ENCODE assay signal across 14 cellular contexts in the genomic region with DNA sequence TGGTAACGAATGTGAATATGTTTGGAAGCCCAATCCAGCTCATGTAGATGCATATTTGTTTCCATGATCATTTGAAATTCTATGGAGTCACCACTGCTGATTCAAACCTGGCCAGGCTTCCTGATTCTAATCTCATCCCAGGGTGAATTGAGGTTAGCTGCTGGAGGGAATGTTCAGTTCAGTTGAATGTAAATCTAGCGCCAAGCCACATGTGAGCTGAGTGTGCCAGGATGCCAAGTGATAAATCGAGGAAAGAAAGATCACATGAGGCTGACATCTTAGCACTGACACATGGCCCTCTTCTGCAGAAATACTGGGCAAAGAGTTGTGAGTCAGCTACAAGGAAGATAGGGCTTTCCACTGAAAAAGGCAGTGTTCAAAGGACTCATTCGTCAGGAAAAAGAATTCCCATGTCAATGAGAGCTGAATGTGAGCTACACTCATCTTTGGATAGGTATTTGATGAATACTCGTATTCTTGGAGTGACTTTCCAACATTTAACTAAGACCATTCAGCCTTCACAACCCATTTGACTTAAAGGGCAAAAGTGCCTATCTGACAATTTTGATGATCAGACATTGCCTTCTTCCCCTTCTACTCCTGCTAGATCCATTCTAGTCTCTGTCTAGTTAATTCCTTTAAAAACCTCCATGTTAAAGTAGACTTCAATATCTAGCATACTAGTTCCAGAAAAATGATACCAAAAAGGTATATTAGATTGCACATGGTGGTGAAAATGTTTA.
DNase-seq lines count a peak whose midpoint lies in the region; ATAC-seq and TF ChIP-seq lines count a peak whose summit lies in the region.
"Had no signal": no experiment of that assay in that cellular context is flagged by ENCODE, and none has a peak within 500 bp of the region (broad histone marks: within the 10 kb centered on the region; RNA-seq: fewer than 3 reads in every experiment).

No MANE protein-coding gene starts in this region.

- no peak for TF ChIP-seq CTCF in foreskin keratinocyte (conservative IDR thresholded peaks at IDR 0.05)

- H3K4me1 ChIP-seq in foreskin keratinocyte, result peaks cover 7% of the 10 kb centered on the region
- H3K4me1 ChIP-seq: prostate gland had no signal

- ATAC-seq in foreskin keratinocyte (peak; percentile 90), HG03460 (IDR thresholded peaks at IDR 0.05; ENCODE audit: unreplicated experiment) (no peak)
- ATAC-seq: HCT116 had no signal

- peak; percentile 67 for DNase-seq in A172 (ENCODE audit: low spot score)
- DNase-seq in H4 (ENCODE audit: low spot score), result peak; percentile 11
- peak; percentile 100 for DNase-seq in amniotic epithelial cell (ENCODE audit: low read depth)
- DNase-seq in foreskin keratinocyte, result peak; percentile 61 to 89
- DNase-seq in middle frontal gyrus (ENCODE audit: extremely low spot score, low spot score), result no peak
- no peak for DNase-seq in activated effector memory CD4-positive, alpha-beta T cell treated with Interleukin-2 at 50 U/mL for 16 hours
- no peak for DNase-seq in activated CD4-positive, alpha-beta T cell treated with anti-CD3 and anti-CD28 coated beads, Interleukin-2, amount 50 U/mL, for 48 hours
- DNase-seq: activated CD4-positive, CD25-positive, alpha-beta regulatory T cell; hypothalamus; Karpas-422 had no signal

- no peaks in the 10 kb centered on the region for H3K27me3 ChIP-seq in foreskin keratinocyte

- peak overlapping the region; percentile 38 for H3K27ac ChIP-seq in foreskin keratinocyte
- H3K27ac ChIP-seq: prostate gland, thoracic aorta had no signal

Comparison
In these comparisons a context has a peak if more than half of its experiments do, and no peak if none do; other contexts are left out.
1. DNase-seq: peak in A172 (single experiment), H4 (single experiment), amniotic epithelial cell (single experiment) and foreskin keratinocyte (2 of 2); none in middle frontal gyrus (single experiment), activated effector memory CD4-positive, alpha-beta T cell treated with Interleukin-2 at 50 U/mL for 16 hours (single experiment) and activated CD4-positive, alpha-beta T cell treated with anti-CD3 and anti-CD28 coated beads, Interleukin-2, amount 50 U/mL, for 48 hours (0 of 2).